Comparison of ENCODE assay signal across 1 cellular context in genomic region chr3:127542441-127542952, GRCh38.
TF ChIP-seq lines count a peak whose summit lies in the region.

No MANE protein-coding gene starts in this region.

TF ChIP-seq in HepG2, 621 proteins besides CTCF, POLR2A, EP300 and RAD21 (continued from another document):
- 0 out of 2 replicates have a peak, but pooled peaks have one; percentile 39 for TF ChIP-seq HNRNPL (IDR thresholded peaks at IDR 0.05; ENCODE audit: low read depth, low read length)
- TF ChIP-seq SIX1 (CRISPR knock-in tag; IDR thresholded peaks at IDR 0.05; ENCODE audit: borderline replicate concordance), result no peak
